ENCODE assay signal across 10 cellular contexts in genomic region chr12:75876843-75877587, GRCh38.
DNase-seq lines count a peak whose midpoint lies in the region; ATAC-seq and TF ChIP-seq lines count a peak whose summit lies in the region.
"Had no signal": no experiment of that assay in that cellular context is flagged by ENCODE, and none has a peak within 500 bp of the region (broad histone marks: within the 10 kb centered on the region; RNA-seq: fewer than 3 reads in every experiment).

No MANE protein-coding gene starts in this region.

- no peak overlapping the region for H3K27ac Mint-ChIP-seq in glutamatergic neuron (ENCODE audit: unreplicated experiment)
- H3K27ac Mint-ChIP-seq in CD8-positive, alpha-beta T cell = no peak overlapping the region
- H3K27ac Mint-ChIP-seq: activated naive CD4-positive, alpha-beta T cell treated with anti-CD3 and anti-CD28 coated beads, Interleukin-2, amount 50 U/mL, for 72 hours had no signal

- TF ChIP-seq POLR2A in ovary (IDR thresholded peaks at IDR 0.05) = no peak

- no peak for TF ChIP-seq CTCF in glutamatergic neuron (IDR thresholded peaks at IDR 0.05; ENCODE audit: partially characterized antibody, unreplicated experiment)
- TF ChIP-seq CTCF in CD8-positive, alpha-beta T cell (IDR thresholded peaks at IDR 0.05) = no peak
- TF ChIP-seq CTCF in ovary (IDR thresholded peaks at IDR 0.05) = no peak

- no peaks in the 10 kb centered on the region for H3K27me3 ChIP-seq in HUES48 (ENCODE audit: control insufficient read depth, insufficient read depth, low read length)
- H3K27me3 ChIP-seq in CD8-positive, alpha-beta T cell (ENCODE audit: insufficient read depth, low read length) = no peaks in the 10 kb centered on the region
- H3K27me3 ChIP-seq in ovary = no peaks in the 10 kb centered on the region
- H3K27me3 ChIP-seq: tibial artery had no signal

- peaks cover 5% of the 10 kb centered on the region for H3K9me3 Mint-ChIP-seq in glutamatergic neuron (ENCODE audit: unreplicated experiment)
- no peaks in the 10 kb centered on the region for H3K9me3 Mint-ChIP-seq in CD8-positive, alpha-beta T cell

- no peaks in the 10 kb centered on the region for H3K36me3 Mint-ChIP-seq in glutamatergic neuron (ENCODE audit: unreplicated experiment)
- H3K36me3 Mint-ChIP-seq in CD8-positive, alpha-beta T cell = no peaks in the 10 kb centered on the region
- H3K36me3 Mint-ChIP-seq: activated naive CD4-positive, alpha-beta T cell treated with anti-CD3 and anti-CD28 coated beads, Interleukin-2, amount 50 U/mL, for 72 hours had no signal

- H3K27ac ChIP-seq in HUES48 (ENCODE audit: low read depth, low read length) = peak overlapping the region; percentile 77
- H3K27ac ChIP-seq in CD8-positive, alpha-beta T cell (ENCODE audit: low read depth, low read length) = no peak overlapping the region
- peak overlapping the region in 1 of 2 donors; percentile 73 for H3K27ac ChIP-seq in ovary
- H3K27ac ChIP-seq: psoas muscle, tibial artery had no signal

- DNase-seq in SW480 (ENCODE audit: low spot score) = peak; percentile 24
- no peak for DNase-seq in glutamatergic neuron
- peak; percentile 85 for DNase-seq in renal cortical epithelial cell (ENCODE audit: low read depth)
- no peak for DNase-seq in CD8-positive, alpha-beta T cell
- no peak for DNase-seq in ovary
- DNase-seq in COLO668 (lab: John Stamatoyannopoulos, UW; ENCODE audit: unreplicated experiment) = no peak
- DNase-seq: psoas muscle, tibial artery had no signal

- CTCF ChIA-PET in CD8-positive, alpha-beta T cell (lab: Charles Lee) = interaction anchor here (1.0 kb wide), 1 partner anchor 28 kb away, joined by 3 read pairs; no protein-coding TSS in a partner anchor

- no peaks in the 10 kb centered on the region for H3K9me3 ChIP-seq in HUES48 (ENCODE audit: control insufficient read depth, insufficient read depth, low read length)
- no peaks in the 10 kb centered on the region for H3K9me3 ChIP-seq in CD8-positive, alpha-beta T cell (ENCODE audit: low read length)
- no peaks in the 10 kb centered on the region for H3K9me3 ChIP-seq in ovary
- H3K9me3 ChIP-seq: psoas muscle, tibial artery had no signal

- peak overlapping the region; percentile 71 for H3K4me3 Mint-ChIP-seq in glutamatergic neuron (ENCODE audit: unreplicated experiment)
- no peak overlapping the region for H3K4me3 Mint-ChIP-seq in CD8-positive, alpha-beta T cell

- no peaks in the 10 kb centered on the region for H3K27me3 Mint-ChIP-seq in glutamatergic neuron (ENCODE audit: unreplicated experiment)
- H3K27me3 Mint-ChIP-seq in CD8-positive, alpha-beta T cell (ENCODE audit: low read depth) = peaks cover 19% of the 10 kb centered on the region

- ATAC-seq in CD8-positive, alpha-beta T cell = no peak
- ATAC-seq: psoas muscle had no signal

- POLR2A ChIA-PET in CD8-positive, alpha-beta T cell (lab: Charles Lee) = no interaction called here

- peaks cover 32% of the 10 kb centered on the region for H3K4me1 Mint-ChIP-seq in glutamatergic neuron (ENCODE audit: low read depth, unreplicated experiment)
- no peaks in the 10 kb centered on the region for H3K4me1 Mint-ChIP-seq in CD8-positive, alpha-beta T cell (ENCODE audit: low read depth)

- H3K4me1 ChIP-seq in HUES48 (ENCODE audit: control insufficient read depth, insufficient read depth, low read length) (peaks cover 26% of the 10 kb centered on the region), ovary (ENCODE audit: insufficient read depth) (peaks cover 2% of the 10 kb centered on the region)
- H3K4me1 ChIP-seq in CD8-positive, alpha-beta T cell (ENCODE audit: insufficient read depth, low read length) = no peaks in the 10 kb centered on the region
- H3K4me1 ChIP-seq: psoas muscle had no signal

- intact Hi-C loops in CD8-positive, alpha-beta T cell (cut with DNase I, micrococcal nuclease) = no loop called here
- intact Hi-C loops in ovary (cut with DNase I) = no loop called here

- WGBS in ovary, 3 donors = 36 to 42% (median 38%) methylated on average over 3 of the region's 3 CpGs

- H3K4me3 ChIP-seq in HUES48 (ENCODE audit: low read depth, low read length) (no peak overlapping the region), ovary (no peak overlapping the region)
- no peak overlapping the region for H3K4me3 ChIP-seq in CD8-positive, alpha-beta T cell (ENCODE audit: low read depth, low read length)
- H3K4me3 ChIP-seq: psoas muscle, tibial artery had no signal

- no peak overlapping the region for H3K9ac ChIP-seq in HUES48 (ENCODE audit: low read depth, low read length)

- no peak for TF ChIP-seq EP300 in ovary (IDR thresholded peaks at IDR 0.05)

- no peaks in the 10 kb centered on the region for H3K36me3 ChIP-seq in HUES48 (ENCODE audit: control insufficient read depth, insufficient read depth, low read length)
- no peaks in the 10 kb centered on the region for H3K36me3 ChIP-seq in CD8-positive, alpha-beta T cell (ENCODE audit: insufficient read depth, low read length)
- H3K36me3 ChIP-seq in ovary = no peaks in the 10 kb centered on the region
- H3K36me3 ChIP-seq: tibial artery had no signal

Comparison
In these comparisons a context has a peak if more than half of its experiments do, and no peak if none do; other contexts are left out.
1. DNase-seq: peak in SW480 (single experiment) and renal cortical epithelial cell (single experiment); none in glutamatergic neuron (single experiment), CD8-positive, alpha-beta T cell (0 of 7), ovary (0 of 5) and COLO668 (single experiment).